8 cellular contexts compared by ENCODE assay signal in the genomic region with DNA sequence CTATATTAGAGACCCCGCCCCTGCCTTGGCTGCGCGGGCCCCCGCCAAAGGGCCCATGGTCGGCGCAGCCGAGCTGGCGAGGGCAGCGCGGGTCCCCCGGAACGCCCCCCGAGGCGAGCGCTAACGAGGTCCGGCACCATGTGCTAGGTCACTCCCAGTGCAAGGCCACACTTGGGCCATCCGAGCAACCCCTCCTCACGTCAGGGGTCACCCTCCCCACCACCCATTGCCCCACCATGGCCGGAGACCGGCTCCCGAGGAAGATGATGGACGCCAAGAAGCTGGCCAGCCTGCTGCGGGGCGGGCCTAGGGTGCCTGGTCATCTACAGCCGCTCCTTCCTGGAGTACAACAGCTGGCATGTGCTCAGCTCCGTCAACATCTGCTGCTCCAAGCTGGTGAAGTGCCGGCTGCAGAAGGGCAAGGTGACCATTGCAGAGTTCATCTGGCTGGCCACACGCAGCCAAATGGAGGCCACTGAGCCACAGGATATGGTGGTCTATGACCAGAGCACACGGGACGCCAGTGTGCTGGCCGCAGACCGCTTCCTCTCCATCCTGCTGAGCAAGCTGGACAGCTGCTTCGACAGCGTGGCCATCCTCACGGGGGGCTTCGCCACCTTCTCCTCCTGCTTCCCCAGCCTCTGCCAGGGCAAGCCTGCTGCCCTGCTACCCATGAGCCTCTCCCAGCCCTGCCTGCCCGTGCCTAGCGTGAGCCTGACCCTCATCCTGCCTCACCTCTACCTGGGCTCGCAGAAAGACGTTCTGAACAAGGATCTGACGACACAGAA. TPM values are rescaled to one million over a fixed set of nuclear protein-coding genes. Genes with fewer than 3 reads are reported as not detected.
A peak's percentile ranks its signal among the peaks of the same experiment; 100 is the strongest.
DNase-seq lines count a peak whose midpoint lies in the region; ATAC-seq and TF ChIP-seq lines count a peak whose summit lies in the region.
"Had no signal": no experiment of that assay in that cellular context is flagged by ENCODE, and none has a peak within 500 bp of the region (broad histone marks: within the 10 kb centered on the region; RNA-seq: fewer than 3 reads in every experiment).

No MANE protein-coding gene starts in this region.

- H3K4me3 ChIP-seq in NB4 (ENCODE audit: low read depth, low read length): peak overlapping the region; percentile 91
- H3K4me3 ChIP-seq in psoas muscle: peak overlapping the region; percentile 85

- no peaks in the 10 kb centered on the region for H3K9me3 Mint-ChIP-seq in central memory CD8-positive, alpha-beta T cell

- peaks cover 9 to 56% of the 10 kb centered on the region in 2 donors for H3K36me3 ChIP-seq in psoas muscle (ENCODE audit: insufficient read depth in 1 of 2, low read depth in 1 of 2)

- TF ChIP-seq CTCF in NB4 (IDR thresholded peaks at IDR 0.05; ENCODE audit: low read depth, low read length) (no peak), psoas muscle (IDR thresholded peaks at IDR 0.05) (no peak)

- TF ChIP-seq POLR2A in NB4 (IDR thresholded peaks at IDR 0.05; ENCODE audit: extremely low read depth, insufficient read length): no peak

- no peak for ATAC-seq in central memory CD8-positive, alpha-beta T cell (replicated peaks; ENCODE audit: extremely low read depth, poor library complexity, severe bottlenecking)
- ATAC-seq in psoas muscle: peak in 1 of 4 donors; percentile 13
- no peak for ATAC-seq in HG03460 (IDR thresholded peaks at IDR 0.05; ENCODE audit: unreplicated experiment)
- ATAC-seq in GM19351 (IDR thresholded peaks at IDR 0.05; ENCODE audit: unreplicated experiment): no peak
- ATAC-seq: left lung had no signal

- H3K4me3 Mint-ChIP-seq in central memory CD8-positive, alpha-beta T cell: peak overlapping the region; percentile 99

- DNase-seq in NB4 (ENCODE audit: low read depth) (no peak), psoas muscle (peak in 1 of 2 donors; percentile 57), ACHN (no peak)
- DNase-seq in central memory CD8-positive, alpha-beta T cell (ENCODE audit: low spot score in 2 of 2): no peak
- DNase-seq: NCI-H1092 treated with DMSO at 0.1 percent for 48 hours had no signal

- H3K27me3 ChIP-seq in psoas muscle (ENCODE audit: insufficient read depth in 3 of 3, low read length in 2 of 3): no peaks in the 10 kb centered on the region
- H3K27me3 ChIP-seq: left lung had no signal

- H3K27ac Mint-ChIP-seq in central memory CD8-positive, alpha-beta T cell (ENCODE audit: low read depth): peak overlapping the region; percentile 99

- peaks cover 41% of the 10 kb centered on the region for H3K4me1 ChIP-seq in psoas muscle

- WGBS in psoas muscle, 3 donors: 76 to 87% (median 78%) methylated on average over 42 of the region's 42 CpGs

- no peaks in the 10 kb centered on the region for H3K9me3 ChIP-seq in psoas muscle
- H3K9me3 ChIP-seq: left lung had no signal

- in situ Hi-C loops in ACHN (cut with HindIII; ENCODE audit: low pct_ligation_motif_present, low pct_unique_long_range_greater_than_20kb, low sequenced_read_pairs): no loop called here

- H3K36me3 Mint-ChIP-seq in central memory CD8-positive, alpha-beta T cell (ENCODE audit: insufficient read depth): peaks cover 11% of the 10 kb centered on the region

- peak overlapping the region; percentile 94 for H3K27ac ChIP-seq in psoas muscle

- intact Hi-C loops in psoas muscle (cut with DNase I): loop anchor here in 1 of 2 donors (5.0 kb wide), 1 partner anchor 79 kb away; no protein-coding TSS in a partner anchor

- no peaks in the 10 kb centered on the region for H3K27me3 Mint-ChIP-seq in central memory CD8-positive, alpha-beta T cell

- peaks cover 17% of the 10 kb centered on the region for H3K4me1 Mint-ChIP-seq in central memory CD8-positive, alpha-beta T cell

RNA-seq across cellular contexts. Expression of a gene that starts 12.4 kb away (rescaled TPM):
- total RNA-seq in psoas muscle: 10 to 100 TPM; 44.8 to 60.2 (median 52.0) TPM
- polyA plus RNA-seq in psoas muscle: 10 to 100 TPM; 28.8 to 60.5 (median 56.2) TPM

RNA-seq across cellular contexts. Expression of a gene that starts 33.9 kb away (rescaled TPM):
- 1 to 10 TPM; 1.4 to 3.6 (median 2.9) TPM for total RNA-seq in psoas muscle
- polyA plus RNA-seq in psoas muscle: 1 to 10 TPM; 2.1 to 2.3 (median 2.2) TPM

RNA-seq across cellular contexts. Expression of a gene that starts 50.1 kb away (rescaled TPM):
- total RNA-seq in psoas muscle: 10 to 100 TPM; 19.9 to 30.9 (median 21.9) TPM
- 10 to 100 TPM; 66.9 to 98.7 (median 94.3) TPM for polyA plus RNA-seq in psoas muscle

RNA-seq across cellular contexts. Expression of a gene that starts 53.6 kb away (rescaled TPM):
- total RNA-seq in psoas muscle: 10 to 100 TPM; 57.0 to 65.1 (median 58.7) TPM
- polyA plus RNA-seq in psoas muscle: 10 to 100 TPM; 40.5 to 68.3 (median 54.4) TPM
